21 cellular contexts compared by ENCODE assay signal in genomic region chr1:114089502-114090138, GRCh38.
"Had no signal": no experiment of that assay in that cellular context is flagged by ENCODE, and none has a peak within 500 bp of the region (broad histone marks: within the 10 kb centered on the region; RNA-seq: fewer than 3 reads in every experiment).

No MANE protein-coding gene starts in this region.

- H3K27me3 Mint-ChIP-seq: brain had no signal

- H3K36me3 Mint-ChIP-seq: activated naive CD8-positive, alpha-beta T cell; brain had no signal

- H3K27ac Mint-ChIP-seq: activated CD4-positive, alpha-beta T cell treated with anti-CD3 and anti-CD28 coated beads for 36 hours; activated CD8-positive, alpha-beta T cell treated with anti-CD3 and anti-CD28 coated beads for 36 hours; activated naive CD4-positive, alpha-beta T cell treated with anti-CD3 and anti-CD28 coated beads for 36 hours; activated naive CD8-positive, alpha-beta T cell; brain; T-helper 1 cell treated with Interleukin-12 subunit alpha and Interleukin-12 subunit beta and Interleukin-4 antibody, amounts not matched to agents 30 μg/mL and 1 μg/mL, for 36 hours had no signal

- H3K4me1 Mint-ChIP-seq: activated CD4-positive, alpha-beta T cell treated with anti-CD3 and anti-CD28 coated beads for 36 hours had no signal

- H3K27ac ChIP-seq: cardiac muscle cell had no signal

- FAIRE-seq: astrocyte had no signal

- H3K9me3 Mint-ChIP-seq: activated CD8-positive, alpha-beta T cell treated with anti-CD3 and anti-CD28 coated beads for 36 hours; activated naive CD4-positive, alpha-beta T cell treated with anti-CD3 and anti-CD28 coated beads for 36 hours; T-helper 1 cell treated with Interleukin-12 subunit alpha and Interleukin-12 subunit beta and Interleukin-4 antibody, amounts not matched to agents 30 μg/mL and 1 μg/mL, for 36 hours had no signal

- DNase-seq: activated CD4-positive, alpha-beta T cell treated with anti-CD3 and anti-CD28 coated beads for 36 hours; activated CD4-positive, alpha-beta T cell treated with anti-CD3 and anti-CD28 coated beads, Interleukin-2, amount 50 U/mL, for 1 hour; activated CD8-positive, alpha-beta memory T cell treated with anti-CD3 and anti-CD28 coated beads, Interleukin-2, amount 50 U/mL, for 4 hours; activated CD8-positive, alpha-beta T cell treated with anti-CD3 and anti-CD28 coated beads for 36 hours; activated gamma-delta T cell; activated naive CD4-positive, alpha-beta T cell treated with anti-CD3 and anti-CD28 coated beads for 36 hours; amygdala; cerebellar nuclear complex; KG1; NCI-H1048; NCI-H146; NCI-H187 treated with DMSO at 0.1 percent for 48 hours; NCI-H2081 treated with DMSO at 0.1 percent for 48 hours; NCI-H446; NCI-H524; SHP77 treated with DMSO at 0.1 percent for 48 hours had no signal

- H3K4me3 Mint-ChIP-seq: activated CD4-positive, alpha-beta T cell treated with anti-CD3 and anti-CD28 coated beads for 36 hours; activated CD8-positive, alpha-beta T cell treated with anti-CD3 and anti-CD28 coated beads for 36 hours; activated naive CD4-positive, alpha-beta T cell treated with anti-CD3 and anti-CD28 coated beads for 36 hours; activated naive CD8-positive, alpha-beta T cell; brain; T-helper 1 cell treated with Interleukin-12 subunit alpha and Interleukin-12 subunit beta and Interleukin-4 antibody, amounts not matched to agents 30 μg/mL and 1 μg/mL, for 36 hours had no signal

- H3K36me3 ChIP-seq: cardiac muscle cell had no signal

- H3K4me3 ChIP-seq: cardiac muscle cell had no signal
